In genomic region chr13:31914843-31915242, GRCh38 we compare ENCODE assay signal across 18 cellular contexts.
A peak's percentile ranks its signal among the peaks of the same experiment; 100 is the strongest.
DNase-seq lines count a peak whose midpoint lies in the region; ATAC-seq and TF ChIP-seq lines count a peak whose summit lies in the region.
"Had no signal": no experiment of that assay in that cellular context is flagged by ENCODE, and none has a peak within 500 bp of the region (broad histone marks: within the 10 kb centered on the region; RNA-seq: fewer than 3 reads in every experiment).

No MANE protein-coding gene starts in this region.

- H3K9me3 ChIP-seq in T-helper 17 cell (ENCODE audit: control insufficient read depth, low read length, poor library complexity, severe bottlenecking) (no peaks in the 10 kb centered on the region), neural progenitor cell (ENCODE audit: low read depth) (no peaks in the 10 kb centered on the region)
- H3K9me3 ChIP-seq: A549 had no signal

- H3K9ac ChIP-seq in neural progenitor cell: no peak overlapping the region

- peak overlapping the region; percentile 66 for H2AFZ ChIP-seq in neural progenitor cell (replicated peaks)
- H2AFZ ChIP-seq: GM23338 had no signal

- no peaks in the 10 kb centered on the region for H4K20me1 ChIP-seq in neural progenitor cell (ENCODE audit: low read depth)

- no peaks in the 10 kb centered on the region for H3K79me2 ChIP-seq in neural progenitor cell (ENCODE audit: low read depth)

- TF ChIP-seq CTCF in glutamatergic neuron (IDR thresholded peaks at IDR 0.05; ENCODE audit: partially characterized antibody, unreplicated experiment): no peak
- no peak for TF ChIP-seq CTCF in neural progenitor cell (IDR thresholded peaks at IDR 0.05)

- H3K4me3 ChIP-seq in neural progenitor cell: no peak overlapping the region
- H3K4me3 ChIP-seq: A549, GM23338 had no signal

- peaks cover 10% of the 10 kb centered on the region for H3K4me1 ChIP-seq in neural progenitor cell
- H3K4me1 ChIP-seq: A549 had no signal

- H3K27me3 ChIP-seq in neural progenitor cell: no peaks in the 10 kb centered on the region

- H3K27me3 Mint-ChIP-seq in activated T-cell treated with anti-CD3 and anti-CD28 coated beads, Interleukin-2, amount 50 U/mL, for 72 hours (ENCODE audit: low read depth): no peaks in the 10 kb centered on the region
- no peaks in the 10 kb centered on the region for H3K27me3 Mint-ChIP-seq in activated T-cell treated with anti-CD3 and anti-CD28 coated beads, Interleukin-2, amount 50 U/mL, for 4 hours (ENCODE audit: low read depth)
- H3K27me3 Mint-ChIP-seq in T-helper 17 cell (no peaks in the 10 kb centered on the region), glutamatergic neuron (ENCODE audit: unreplicated experiment) (peaks cover 6% of the 10 kb centered on the region), neural progenitor cell (ENCODE audit: insufficient read depth, low read depth) (peaks cover 2% of the 10 kb centered on the region)
- H3K27me3 Mint-ChIP-seq: CD4-positive, alpha-beta memory T cell had no signal

- no peak overlapping the region for H3K27ac ChIP-seq in neural progenitor cell
- H3K27ac ChIP-seq: A549 had no signal

- DNase-seq in activated T-cell treated with anti-CD3 and anti-CD28 coated beads, Interleukin-2, amount 50 U/mL, for 72 hours: no peak
- DNase-seq in activated T-cell treated with anti-CD3 and anti-CD28 coated beads, Interleukin-2, amount 50 U/mL, for 4 hours: no peak
- DNase-seq in T-helper 17 cell (no peak), glutamatergic neuron (no peak), neural progenitor cell (ENCODE audit: low spot score) (no peak), left ventricle myocardium superior (no peak), NCI-H526 (lab: John Stamatoyannopoulos, UW) (no peak)
- DNase-seq: AML-193; CD4-positive, alpha-beta memory T cell; DMS153; DMS79; GDM1; HCEC 1CT; HFFc6 had no signal

- H3K4me1 Mint-ChIP-seq in activated T-cell treated with anti-CD3 and anti-CD28 coated beads, Interleukin-2, amount 50 U/mL, for 72 hours (ENCODE audit: low read depth): no peaks in the 10 kb centered on the region
- peaks cover 1% of the 10 kb centered on the region for H3K4me1 Mint-ChIP-seq in activated T-cell treated with anti-CD3 and anti-CD28 coated beads, Interleukin-2, amount 50 U/mL, for 4 hours (ENCODE audit: low read depth)
- H3K4me1 Mint-ChIP-seq in T-helper 17 cell (peaks cover 32% of the 10 kb centered on the region), glutamatergic neuron (ENCODE audit: low read depth, unreplicated experiment) (peaks cover 34% of the 10 kb centered on the region), neural progenitor cell (peaks cover 4% of the 10 kb centered on the region)

- H3K36me3 Mint-ChIP-seq in activated T-cell treated with anti-CD3 and anti-CD28 coated beads, Interleukin-2, amount 50 U/mL, for 72 hours (ENCODE audit: insufficient read depth in 2 of 2): no peaks in the 10 kb centered on the region
- no peaks in the 10 kb centered on the region for H3K36me3 Mint-ChIP-seq in activated T-cell treated with anti-CD3 and anti-CD28 coated beads, Interleukin-2, amount 50 U/mL, for 4 hours (ENCODE audit: insufficient read depth)
- no peaks in the 10 kb centered on the region for H3K36me3 Mint-ChIP-seq in T-helper 17 cell (ENCODE audit: low read depth)
- H3K36me3 Mint-ChIP-seq in glutamatergic neuron (ENCODE audit: unreplicated experiment): no peaks in the 10 kb centered on the region
- no peaks in the 10 kb centered on the region for H3K36me3 Mint-ChIP-seq in neural progenitor cell
- H3K36me3 Mint-ChIP-seq: CD4-positive, alpha-beta memory T cell had no signal

- H3K4me3 Mint-ChIP-seq in activated T-cell treated with anti-CD3 and anti-CD28 coated beads, Interleukin-2, amount 50 U/mL, for 72 hours: no peak overlapping the region
- H3K4me3 Mint-ChIP-seq in activated T-cell treated with anti-CD3 and anti-CD28 coated beads, Interleukin-2, amount 50 U/mL, for 4 hours: no peak overlapping the region
- H3K4me3 Mint-ChIP-seq in T-helper 17 cell: no peak overlapping the region
- H3K4me3 Mint-ChIP-seq in glutamatergic neuron (ENCODE audit: unreplicated experiment): no peak overlapping the region
- H3K4me3 Mint-ChIP-seq in neural progenitor cell: no peak overlapping the region
- H3K4me3 Mint-ChIP-seq: CD14-positive monocyte; CD4-positive, alpha-beta memory T cell; GM23338; HFFc6 had no signal

- no peak for ATAC-seq in activated T-cell treated with anti-CD3 and anti-CD28 coated beads, Interleukin-2, amount 50 U/mL, for 72 hours (replicated peaks in 1 of 2)
- ATAC-seq in activated T-cell treated with anti-CD3 and anti-CD28 coated beads, Interleukin-2, amount 50 U/mL, for 4 hours: no peak
- ATAC-seq in T-helper 17 cell (no peak), left ventricle myocardium superior (no peak), HG03135 (IDR thresholded peaks at IDR 0.05; ENCODE audit: unreplicated experiment) (no peak)
- ATAC-seq: A549, GM23338 had no signal

- H3K9me3 Mint-ChIP-seq in activated T-cell treated with anti-CD3 and anti-CD28 coated beads, Interleukin-2, amount 50 U/mL, for 72 hours: no peaks in the 10 kb centered on the region
- H3K9me3 Mint-ChIP-seq in activated T-cell treated with anti-CD3 and anti-CD28 coated beads, Interleukin-2, amount 50 U/mL, for 4 hours: no peaks in the 10 kb centered on the region
- H3K9me3 Mint-ChIP-seq in glutamatergic neuron (ENCODE audit: unreplicated experiment): no peaks in the 10 kb centered on the region
- no peaks in the 10 kb centered on the region for H3K9me3 Mint-ChIP-seq in neural progenitor cell
- H3K9me3 Mint-ChIP-seq: CD14-positive monocyte; CD4-positive, alpha-beta memory T cell; GM23338; HFFc6 had no signal

- intact Hi-C loops in left ventricle myocardium superior (cut with micrococcal nuclease): loop anchor here (5.0 kb wide), 1 partner anchor 292 kb away; no protein-coding TSS in a partner anchor

- H3K36me3 ChIP-seq in neural progenitor cell: no peaks in the 10 kb centered on the region

- peak overlapping the region; percentile 7 for H3K4me2 ChIP-seq in neural progenitor cell
- H3K4me2 ChIP-seq: A549, GM23338 had no signal

- peak overlapping the region; percentile 5 for H3K27ac Mint-ChIP-seq in activated T-cell treated with anti-CD3 and anti-CD28 coated beads, Interleukin-2, amount 50 U/mL, for 72 hours
- H3K27ac Mint-ChIP-seq in T-helper 17 cell (peak overlapping the region; percentile 47), glutamatergic neuron (ENCODE audit: unreplicated experiment) (peak overlapping the region; percentile 29), neural progenitor cell (no peak overlapping the region)
- H3K27ac Mint-ChIP-seq: GM23338, HFFc6 had no signal

- no peaks in the 10 kb centered on the region for H3F3A ChIP-seq in neural progenitor cell (ENCODE audit: low read depth)
